Comparison of ENCODE assay signal across 20 cellular contexts in genomic region chr7:7843972-7844371, GRCh38.
DNase-seq lines count a peak whose midpoint lies in the region; ATAC-seq, FAIRE-seq and TF ChIP-seq lines count a peak whose summit lies in the region.
"Had no signal": no experiment of that assay in that cellular context is flagged by ENCODE, and none has a peak within 500 bp of the region (broad histone marks: within the 10 kb centered on the region; RNA-seq: fewer than 3 reads in every experiment).

No MANE protein-coding gene starts in this region.

- H3K36me3 ChIP-seq in lower lobe of right lung (no peaks in the 10 kb centered on the region), mesendoderm (ENCODE audit: control insufficient read depth, insufficient read depth, low read length) (no peaks in the 10 kb centered on the region)

- peaks cover 13% of the 10 kb centered on the region for H3K4me1 Mint-ChIP-seq in stimulated activated memory B cell treated with anti-CD40 and anti-IgM and Interleukin-4, amounts not matched to agents 10 μg/mL and 1 μg/mL and 100 μg/mL, for 72 hours
- H3K4me1 Mint-ChIP-seq in chondrocyte (ENCODE audit: low read depth) = peaks cover 6% of the 10 kb centered on the region
- H3K4me1 Mint-ChIP-seq in activated CD4-positive, alpha-beta T cell treated with anti-CD3 and anti-CD28 coated beads for 36 hours = peaks cover 13% of the 10 kb centered on the region
- H3K4me1 Mint-ChIP-seq: CD14-positive monocyte had no signal

- no peaks in the 10 kb centered on the region for H3K9me3 ChIP-seq in lower lobe of right lung

- FAIRE-seq in GM19239 (lab: Jason Lieb, UNC) = peak; percentile 68
- FAIRE-seq: D721Med had no signal

- H3K4me3 ChIP-seq in lower lobe of right lung (no peak overlapping the region), mesendoderm (ENCODE audit: low read length) (no peak overlapping the region)
- H3K4me3 ChIP-seq: GM23338 had no signal

- H3K56ac ChIP-seq in mesendoderm (ENCODE audit: low read length) = no peak overlapping the region

- no peak overlapping the region for H4K8ac ChIP-seq in mesendoderm (ENCODE audit: low read depth, low read length)

- no peak overlapping the region for H3K23ac ChIP-seq in mesendoderm (ENCODE audit: low read length)

- H2AK5ac ChIP-seq in mesendoderm (ENCODE audit: low read length) = no peak overlapping the region

- no peaks in the 10 kb centered on the region for H3K79me1 ChIP-seq in mesendoderm (ENCODE audit: low read length)

- no peak overlapping the region for H3K9ac ChIP-seq in mesendoderm (ENCODE audit: low read length)

- H3K36me3 Mint-ChIP-seq in stimulated activated memory B cell treated with anti-CD40 and anti-IgM and Interleukin-4, amounts not matched to agents 10 μg/mL and 1 μg/mL and 100 μg/mL, for 72 hours = peaks cover 12% of the 10 kb centered on the region
- H3K36me3 Mint-ChIP-seq in chondrocyte (ENCODE audit: low read depth) = peaks cover 2% of the 10 kb centered on the region
- H3K36me3 Mint-ChIP-seq in activated CD4-positive, alpha-beta T cell treated with anti-CD3 and anti-CD28 coated beads for 36 hours (ENCODE audit: low read depth) = peaks cover 3% of the 10 kb centered on the region
- H3K36me3 Mint-ChIP-seq: CD14-positive monocyte had no signal

- H3K4me1 ChIP-seq in lower lobe of right lung (peaks cover 9% of the 10 kb centered on the region), mesendoderm (ENCODE audit: control insufficient read depth, low read depth, low read length) (no peaks in the 10 kb centered on the region)

- no peak for TF ChIP-seq CTCF in lower lobe of right lung (IDR thresholded peaks at IDR 0.05)
- no peak for TF ChIP-seq CTCF in GM10266 (IDR thresholded peaks at IDR 0.05; ENCODE audit: control insufficient read depth, insufficient read depth, low read depth, missing control alignments)
- no peak for TF ChIP-seq CTCF in chondrocyte (IDR thresholded peaks at IDR 0.05)

- H3K18ac ChIP-seq in mesendoderm (ENCODE audit: low read length) = no peak overlapping the region

- peak; percentile 79 to 90 for ATAC-seq in lower lobe of right lung
- no peak for ATAC-seq in stimulated activated memory B cell treated with anti-CD40 and anti-IgM and Interleukin-4, amounts not matched to agents 10 μg/mL and 1 μg/mL and 100 μg/mL, for 72 hours
- no peak for ATAC-seq in activated CD4-positive, alpha-beta T cell treated with anti-CD3 and anti-CD28 coated beads for 36 hours
- ATAC-seq: CD8-positive, alpha-beta T cell; GM23338 had no signal

- no peaks in the 10 kb centered on the region for H3K79me2 ChIP-seq in mesendoderm (ENCODE audit: control insufficient read depth, insufficient read depth, low read length)

- intact Hi-C loops in lower lobe of right lung (cut with DNase I) = no loop called here
- intact Hi-C loops in activated CD4-positive, alpha-beta T cell treated with anti-CD3 and anti-CD28 coated beads for 36 hours (cut with DNase I, micrococcal nuclease) = no loop called here

- POLR2A ChIA-PET in activated CD4-positive, alpha-beta T cell treated with anti-CD3 and anti-CD28 coated beads for 36 hours (lab: Charles Lee) = no interaction called here

- H3K27ac Mint-ChIP-seq in stimulated activated memory B cell treated with anti-CD40 and anti-IgM and Interleukin-4, amounts not matched to agents 10 μg/mL and 1 μg/mL and 100 μg/mL, for 72 hours = peak overlapping the region; percentile 19
- H3K27ac Mint-ChIP-seq in chondrocyte (ENCODE audit: unreplicated experiment) = no peak overlapping the region
- no peak overlapping the region for H3K27ac Mint-ChIP-seq in activated CD4-positive, alpha-beta T cell treated with anti-CD3 and anti-CD28 coated beads for 36 hours
- H3K27ac Mint-ChIP-seq: CD14-positive monocyte; CD8-positive, alpha-beta T cell; GM23338; H9 had no signal

- no peak for DNase-seq in GM19239 (ENCODE audit: insufficient read length, low spot score)
- peak; percentile 29 for DNase-seq in NCI-H226
- no peak for DNase-seq in lower lobe of right lung
- DNase-seq in mesendoderm = no peak
- DNase-seq in GM10266 (ENCODE audit: extremely low spot score) = no peak
- DNase-seq in chondrocyte (ENCODE audit: low spot score) = no peak
- DNase-seq in activated CD4-positive, alpha-beta T cell treated with anti-CD3 and anti-CD28 coated beads for 36 hours = no peak
- DNase-seq: CD8-positive, alpha-beta T cell; COR-L47; DMS153; DND-41; GF-D8; H9; KG1 had no signal

- H3K4me3 Mint-ChIP-seq in stimulated activated memory B cell treated with anti-CD40 and anti-IgM and Interleukin-4, amounts not matched to agents 10 μg/mL and 1 μg/mL and 100 μg/mL, for 72 hours = no peak overlapping the region
- no peak overlapping the region for H3K4me3 Mint-ChIP-seq in chondrocyte (ENCODE audit: unreplicated experiment)
- no peak overlapping the region for H3K4me3 Mint-ChIP-seq in activated CD4-positive, alpha-beta T cell treated with anti-CD3 and anti-CD28 coated beads for 36 hours
- H3K4me3 Mint-ChIP-seq: CD14-positive monocyte; CD8-positive, alpha-beta T cell; GM23338; H9; IgD-negative memory B cell had no signal

- H3K27me3 ChIP-seq in lower lobe of right lung (ENCODE audit: low read depth) (no peaks in the 10 kb centered on the region), mesendoderm (ENCODE audit: insufficient read depth, low read length, poor library complexity) (no peaks in the 10 kb centered on the region)

- CTCF ChIA-PET in activated CD4-positive, alpha-beta T cell treated with anti-CD3 and anti-CD28 coated beads for 36 hours (lab: Charles Lee) = no interaction called here

- no peak overlapping the region for H4K5ac ChIP-seq in mesendoderm (ENCODE audit: low read length)

- no peak overlapping the region for H2BK120ac ChIP-seq in mesendoderm (ENCODE audit: low read depth, low read length)

- H3K27ac ChIP-seq in lower lobe of right lung = peak overlapping the region; percentile 2
- H3K27ac ChIP-seq in mesendoderm (ENCODE audit: low read depth, low read length) = no peak overlapping the region
- H3K27ac ChIP-seq: 22Rv1 had no signal

- no peaks in the 10 kb centered on the region for H3K9me3 Mint-ChIP-seq in stimulated activated memory B cell treated with anti-CD40 and anti-IgM and Interleukin-4, amounts not matched to agents 10 μg/mL and 1 μg/mL and 100 μg/mL, for 72 hours
- H3K9me3 Mint-ChIP-seq in chondrocyte (ENCODE audit: low read depth) = no peaks in the 10 kb centered on the region
- peaks cover 2% of the 10 kb centered on the region for H3K9me3 Mint-ChIP-seq in activated CD4-positive, alpha-beta T cell treated with anti-CD3 and anti-CD28 coated beads for 36 hours (ENCODE audit: low read depth)
- H3K9me3 Mint-ChIP-seq: CD8-positive, alpha-beta T cell; GM23338; H9 had no signal

- H2BK5ac ChIP-seq in mesendoderm (ENCODE audit: low read length) = no peak overlapping the region

- no peaks in the 10 kb centered on the region for H3K27me3 Mint-ChIP-seq in stimulated activated memory B cell treated with anti-CD40 and anti-IgM and Interleukin-4, amounts not matched to agents 10 μg/mL and 1 μg/mL and 100 μg/mL, for 72 hours
- H3K27me3 Mint-ChIP-seq in chondrocyte (ENCODE audit: low read depth) = no peaks in the 10 kb centered on the region
- no peaks in the 10 kb centered on the region for H3K27me3 Mint-ChIP-seq in activated CD4-positive, alpha-beta T cell treated with anti-CD3 and anti-CD28 coated beads for 36 hours
- H3K27me3 Mint-ChIP-seq: IgD-negative memory B cell had no signal

- H3K4ac ChIP-seq in mesendoderm (ENCODE audit: low read depth, low read length) = no peak overlapping the region

- H3K4me2 ChIP-seq in mesendoderm (ENCODE audit: low read length) = no peak overlapping the region
- H3K4me2 ChIP-seq: GM23338 had no signal

- no CpG with 5 or more reads among the region's 5 CpGs for WGBS in mesendoderm (ENCODE audit: extremely low coverage, insufficient coverage, low lambda C conversion rate)

- no peak overlapping the region for H2BK15ac ChIP-seq in mesendoderm (replicated peaks; ENCODE audit: low read depth)

Comparison
In these comparisons a context has a peak if more than half of its experiments do, and no peak if none do; other contexts are left out.
1. ATAC-seq: peak in lower lobe of right lung (2 of 2); none in stimulated activated memory B cell treated with anti-CD40 and anti-IgM and Interleukin-4, amounts not matched to agents 10 μg/mL and 1 μg/mL and 100 μg/mL, for 72 hours (single experiment) and activated CD4-positive, alpha-beta T cell treated with anti-CD3 and anti-CD28 coated beads for 36 hours (single experiment).